Comparison of ENCODE assay signal across 1 cellular context in the genomic region with DNA sequence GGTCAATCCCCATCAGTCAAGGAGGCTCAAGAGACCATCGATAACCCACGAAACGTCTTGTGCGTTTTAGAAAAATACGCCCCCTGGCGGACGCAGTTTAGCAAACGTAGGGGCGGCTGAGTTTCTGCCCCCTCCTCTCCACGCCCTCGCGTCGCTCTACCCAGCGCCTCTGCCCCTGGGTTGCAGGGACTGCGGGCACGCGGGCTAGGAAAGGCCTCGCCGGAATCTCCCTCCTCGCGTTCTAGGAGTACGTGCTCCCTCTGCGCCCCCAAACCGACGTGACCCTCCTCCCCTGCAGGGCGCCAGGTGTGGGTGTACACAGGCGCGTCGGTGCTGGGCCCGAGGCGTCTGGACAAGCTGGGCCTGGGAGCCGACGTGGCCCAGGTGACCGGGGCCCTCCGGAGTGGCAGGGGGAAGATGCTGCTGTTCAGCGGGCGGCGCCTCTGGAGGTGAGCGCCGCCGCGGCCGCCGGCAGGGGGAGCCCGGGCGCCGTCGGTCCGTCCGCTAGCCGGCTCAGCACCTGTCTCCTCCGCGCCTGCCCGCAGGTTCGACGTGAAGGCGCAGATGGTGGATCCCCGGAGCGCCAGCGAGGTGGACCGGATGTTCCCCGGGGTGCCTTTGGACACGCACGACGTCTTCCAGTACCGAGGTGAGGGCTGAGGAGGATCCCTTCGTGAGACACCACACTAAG.
TF ChIP-seq lines count a peak whose summit lies in the region.

No MANE protein-coding gene starts in this region.

TF ChIP-seq in K562, 482 proteins besides CTCF, POLR2A, EP300 and RAD21 (continued from another document and continues in another):
- peak; percentile 51; the same call in 1 of the 2 replicates for TF ChIP-seq ZBTB40 (IDR thresholded peaks at IDR 0.05)
- TF ChIP-seq ZBTB40 (CRISPR knock-in tag; IDR thresholded peaks at IDR 0.05) = no peak
- TF ChIP-seq SMARCA5 (IDR thresholded peaks at IDR 0.05) = 0 out of 2 replicates have a peak, but pooled peaks have one; percentile 50
- TF ChIP-seq E2F6 (IDR thresholded peaks at IDR 0.05; ENCODE audit: borderline replicate concordance in 1 of 2, extremely low read depth in 1 of 2, insufficient read depth in 1 of 2, insufficient read length in 1 of 2, low read depth in 1 of 2, low read length in 1 of 2, poor library complexity in 1 of 2, severe bottlenecking in 1 of 2) = peak; percentile 12 to 50
- TF ChIP-seq C11orf30 (IDR thresholded peaks at IDR 0.05; ENCODE audit: low read depth) = no peak
- TF ChIP-seq ZNF449 (CRISPR knock-in tag; IDR thresholded peaks at IDR 0.05) = no peak
- TF ChIP-seq ZNF134 (CRISPR knock-in tag; conservative IDR thresholded peaks at IDR 0.05) = no peak
- peak; percentile 71 for TF ChIP-seq RB1 (IDR thresholded peaks at IDR 0.05; ENCODE audit: low read depth)
- TF ChIP-seq ZNF263 (CRISPR knock-in tag; IDR thresholded peaks at IDR 0.05; ENCODE audit: borderline replicate concordance) = peak; percentile 83
- TF ChIP-seq NR2F6 (CRISPR knock-in tag; IDR thresholded peaks at IDR 0.05) = no peak
- no peak for TF ChIP-seq MIER1 (IDR thresholded peaks at IDR 0.05; ENCODE audit: low read depth)
- TF ChIP-seq, protein P1, sequence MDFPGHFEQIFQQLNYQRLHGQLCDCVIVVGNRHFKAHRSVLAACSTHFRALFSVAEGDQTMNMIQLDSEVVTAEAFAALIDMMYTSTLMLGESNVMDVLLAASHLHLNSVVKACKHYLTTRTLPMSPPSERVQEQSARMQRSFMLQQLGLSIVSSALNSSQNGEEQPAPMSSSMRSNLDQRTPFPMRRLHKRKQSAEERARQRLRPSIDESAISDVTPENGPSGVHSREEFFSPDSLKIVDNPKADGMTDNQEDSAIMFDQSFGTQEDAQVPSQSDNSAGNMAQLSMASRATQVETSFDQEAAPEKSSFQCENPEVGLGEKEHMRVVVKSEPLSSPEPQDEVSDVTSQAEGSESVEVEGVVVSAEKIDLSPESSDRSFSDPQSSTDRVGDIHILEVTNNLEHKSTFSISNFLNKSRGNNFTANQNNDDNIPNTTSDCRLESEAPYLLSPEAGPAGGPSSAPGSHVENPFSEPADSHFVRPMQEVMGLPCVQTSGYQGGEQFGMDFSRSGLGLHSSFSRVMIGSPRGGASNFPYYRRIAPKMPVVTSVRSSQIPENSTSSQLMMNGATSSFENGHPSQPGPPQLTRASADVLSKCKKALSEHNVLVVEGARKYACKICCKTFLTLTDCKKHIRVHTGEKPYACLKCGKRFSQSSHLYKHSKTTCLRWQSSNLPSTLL (IDR thresholded peaks at IDR 0.05) = no peak
- TF ChIP-seq, protein P2, sequence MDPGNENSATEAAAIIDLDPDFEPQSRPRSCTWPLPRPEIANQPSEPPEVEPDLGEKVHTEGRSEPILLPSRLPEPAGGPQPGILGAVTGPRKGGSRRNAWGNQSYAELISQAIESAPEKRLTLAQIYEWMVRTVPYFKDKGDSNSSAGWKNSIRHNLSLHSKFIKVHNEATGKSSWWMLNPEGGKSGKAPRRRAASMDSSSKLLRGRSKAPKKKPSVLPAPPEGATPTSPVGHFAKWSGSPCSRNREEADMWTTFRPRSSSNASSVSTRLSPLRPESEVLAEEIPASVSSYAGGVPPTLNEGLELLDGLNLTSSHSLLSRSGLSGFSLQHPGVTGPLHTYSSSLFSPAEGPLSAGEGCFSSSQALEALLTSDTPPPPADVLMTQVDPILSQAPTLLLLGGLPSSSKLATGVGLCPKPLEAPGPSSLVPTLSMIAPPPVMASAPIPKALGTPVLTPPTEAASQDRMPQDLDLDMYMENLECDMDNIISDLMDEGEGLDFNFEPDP (CRISPR knock-in tag; IDR thresholded peaks at IDR 0.05) = no peak
- no peak for TF ChIP-seq POLR2B (IDR thresholded peaks at IDR 0.05; ENCODE audit: low read depth, partially characterized antibody)
- TF ChIP-seq, protein P3, sequence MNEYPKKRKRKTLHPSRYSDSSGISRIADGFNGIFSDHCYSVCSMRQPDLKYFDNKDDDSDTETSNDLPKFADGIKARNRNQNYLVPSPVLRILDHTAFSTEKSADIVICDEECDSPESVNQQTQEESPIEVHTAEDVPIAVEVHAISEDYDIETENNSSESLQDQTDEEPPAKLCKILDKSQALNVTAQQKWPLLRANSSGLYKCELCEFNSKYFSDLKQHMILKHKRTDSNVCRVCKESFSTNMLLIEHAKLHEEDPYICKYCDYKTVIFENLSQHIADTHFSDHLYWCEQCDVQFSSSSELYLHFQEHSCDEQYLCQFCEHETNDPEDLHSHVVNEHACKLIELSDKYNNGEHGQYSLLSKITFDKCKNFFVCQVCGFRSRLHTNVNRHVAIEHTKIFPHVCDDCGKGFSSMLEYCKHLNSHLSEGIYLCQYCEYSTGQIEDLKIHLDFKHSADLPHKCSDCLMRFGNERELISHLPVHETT (CRISPR knock-in tag; conservative IDR thresholded peaks at IDR 0.05 in 1 of 2, IDR thresholded peaks at IDR 0.05 in 1 of 2) = no peak
- peak; percentile 22; the same call in 1 of the 2 replicates for TF ChIP-seq GABPB1 (CRISPR knock-in tag; IDR thresholded peaks at IDR 0.05)
- peak; percentile 77 for TF ChIP-seq ZBTB7A (IDR thresholded peaks at IDR 0.05; ENCODE audit: borderline replicate concordance, control insufficient read depth, low read depth, low read length)
- no peak for TF ChIP-seq ZNF217 (CRISPR knock-in tag; IDR thresholded peaks at IDR 0.05)
- no peak for TF ChIP-seq ZNF740 (CRISPR knock-in tag; IDR thresholded peaks at IDR 0.05)
- no peak for TF ChIP-seq ZNF740 (tag; IDR thresholded peaks at IDR 0.05)
- no peak for TF ChIP-seq ZNF277 (CRISPR knock-in tag; IDR thresholded peaks at IDR 0.05; ENCODE audit: borderline replicate concordance)
- no peak for TF ChIP-seq TFAM (CRISPR knock-in tag; conservative IDR thresholded peaks at IDR 0.05)
- TF ChIP-seq, protein P4, sequence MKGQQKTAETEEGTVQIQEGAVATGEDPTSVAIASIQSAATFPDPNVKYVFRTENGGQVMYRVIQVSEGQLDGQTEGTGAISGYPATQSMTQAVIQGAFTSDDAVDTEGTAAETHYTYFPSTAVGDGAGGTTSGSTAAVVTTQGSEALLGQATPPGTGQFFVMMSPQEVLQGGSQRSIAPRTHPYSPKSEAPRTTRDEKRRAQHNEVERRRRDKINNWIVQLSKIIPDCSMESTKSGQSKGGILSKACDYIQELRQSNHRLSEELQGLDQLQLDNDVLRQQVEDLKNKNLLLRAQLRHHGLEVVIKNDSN (CRISPR knock-in tag; IDR thresholded peaks at IDR 0.05) = no peak
- TF ChIP-seq, protein P5, sequence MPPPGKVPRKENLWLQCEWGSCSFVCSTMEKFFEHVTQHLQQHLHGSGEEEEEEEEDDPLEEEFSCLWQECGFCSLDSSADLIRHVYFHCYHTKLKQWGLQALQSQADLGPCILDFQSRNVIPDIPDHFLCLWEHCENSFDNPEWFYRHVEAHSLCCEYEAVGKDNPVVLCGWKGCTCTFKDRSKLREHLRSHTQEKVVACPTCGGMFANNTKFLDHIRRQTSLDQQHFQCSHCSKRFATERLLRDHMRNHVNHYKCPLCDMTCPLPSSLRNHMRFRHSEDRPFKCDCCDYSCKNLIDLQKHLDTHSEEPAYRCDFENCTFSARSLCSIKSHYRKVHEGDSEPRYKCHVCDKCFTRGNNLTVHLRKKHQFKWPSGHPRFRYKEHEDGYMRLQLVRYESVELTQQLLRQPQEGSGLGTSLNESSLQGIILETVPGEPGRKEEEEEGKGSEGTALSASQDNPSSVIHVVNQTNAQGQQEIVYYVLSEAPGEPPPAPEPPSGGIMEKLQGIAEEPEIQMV (tag; conservative IDR thresholded peaks at IDR 0.05; ENCODE audit: low read depth) = no peak
- no peak for TF ChIP-seq JUND (IDR thresholded peaks at IDR 0.05; ENCODE audit: borderline replicate concordance, low read depth, low read length)
- TF ChIP-seq JUND (tag; IDR thresholded peaks at IDR 0.05; ENCODE audit: borderline replicate concordance, low read depth, low read length) = no peak
- TF ChIP-seq NFIX (CRISPR knock-in tag; IDR thresholded peaks at IDR 0.05; ENCODE audit: low read depth) = no peak
